Comparison of ENCODE assay signal across 8 cellular contexts in the genomic region with DNA sequence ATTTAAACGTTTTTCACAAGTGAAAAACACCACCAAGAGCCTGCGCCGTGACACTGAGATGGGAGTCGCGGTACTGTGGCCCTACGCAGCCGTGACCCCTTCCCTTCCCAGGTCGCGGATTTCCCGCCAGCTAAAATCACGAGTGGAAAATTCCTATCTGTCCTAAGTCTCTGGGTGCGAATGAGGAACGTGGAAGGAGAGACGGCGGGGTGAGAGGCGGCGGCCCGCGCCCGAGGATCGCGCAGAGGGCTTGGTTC. TPM values are rescaled to one million over a fixed set of nuclear protein-coding genes. Genes with fewer than 3 reads are reported as not detected.
DNase-seq lines count a peak whose midpoint lies in the region; ATAC-seq and TF ChIP-seq lines count a peak whose summit lies in the region.

No MANE protein-coding gene starts in this region.

- H3K4me2 ChIP-seq in mammary epithelial cell (ENCODE audit: insufficient read depth, low read depth, low read length) (peak overlapping the region; percentile 90), mesenchymal stem cell (ENCODE audit: low read length, poor library complexity, severe bottlenecking) (peak overlapping the region; percentile 75)

- peak overlapping the region; percentile 89 for H2AFZ ChIP-seq in mammary epithelial cell (ENCODE audit: low read depth, low read length)
- H2AFZ ChIP-seq in mesenchymal stem cell (ENCODE audit: low read depth, low read length) = peak overlapping the region; percentile 99

- H2BK12ac ChIP-seq in mesenchymal stem cell (ENCODE audit: low read length in 2 of 2) = no peak overlapping the region

- no peak overlapping the region for H2BK15ac ChIP-seq in mesenchymal stem cell (ENCODE audit: low read depth, poor library complexity, severe bottlenecking)

- no peaks in the 10 kb centered on the region for H3K27me3 ChIP-seq in HL-60 (ENCODE audit: insufficient read depth, poor library complexity, severe bottlenecking)
- H3K27me3 ChIP-seq in mammary epithelial cell (ENCODE audit: insufficient read depth, low read length) = no peaks in the 10 kb centered on the region
- H3K27me3 ChIP-seq in mesenchymal stem cell (ENCODE audit: control insufficient read depth in 1 of 2, insufficient read depth in 1 of 2, low read length in 2 of 2) = no peaks in the 10 kb centered on the region

- peak overlapping the region; percentile 51 for H2BK5ac ChIP-seq in mesenchymal stem cell (ENCODE audit: low read depth, low read length, poor library complexity, severe bottlenecking)

- CTCF ChIA-PET in mammary epithelial cell (lab: Charles Lee; ENCODE audit: low non-redundant PET) = no interaction called here

- H3K27ac ChIP-seq in HL-60 (replicated peaks) (peak overlapping the region; percentile 99), mammary epithelial cell (ENCODE audit: insufficient read depth, low read depth, low read length) (peak overlapping the region; percentile 97), mesenchymal stem cell (ENCODE audit: low read length, poor library complexity, severe bottlenecking) (peak overlapping the region; percentile 99), urinary bladder (ENCODE audit: low read depth) (peak overlapping the region; percentile 95)

- no peak for DNase-seq in AG10803 (ENCODE audit: low read depth)
- DNase-seq in HL-60 (ENCODE audit: low read depth in 1 of 2, low spot score in 1 of 2) = no peak
- peak; percentile 28 for DNase-seq in mammary epithelial cell
- DNase-seq in mesenchymal stem cell = no peak
- DNase-seq in erythroblast (lab: John Stamatoyannopoulos, UW) = no peak
- DNase-seq in ACHN = no peak

- peak overlapping the region; percentile 64 for H2AK5ac ChIP-seq in mesenchymal stem cell (ENCODE audit: low read length, severe bottlenecking)

- ATAC-seq in GM19397 (IDR thresholded peaks at IDR 0.05; ENCODE audit: unreplicated experiment) = peak; percentile 12

- BruUV-seq in mammary epithelial cell (replicated peaks; lab: Mats Ljungman, UMichigan) = TSS peak; percentile 49

- dilution Hi-C loops in mammary epithelial cell (cut with HindIII; ENCODE audit: low sequenced_read_pairs) = no loop called here

- H3K9ac ChIP-seq in mammary epithelial cell (ENCODE audit: insufficient read depth, low read length) (peak overlapping the region; percentile 100), mesenchymal stem cell (ENCODE audit: low read length) (peak overlapping the region; percentile 97)

- H3K4me1 ChIP-seq in mammary epithelial cell (ENCODE audit: insufficient read depth, low read length) (peaks cover 23% of the 10 kb centered on the region), mesenchymal stem cell (ENCODE audit: control insufficient read depth, insufficient read depth, low read depth, low read length) (peaks cover 7% of the 10 kb centered on the region), urinary bladder (ENCODE audit: insufficient read depth) (peaks cover 2% of the 10 kb centered on the region)

- H2BK120ac ChIP-seq in mesenchymal stem cell (ENCODE audit: low read depth, low read length) = no peak overlapping the region

- H4K20me1 ChIP-seq in mammary epithelial cell (ENCODE audit: insufficient read depth, low read length) = no peaks in the 10 kb centered on the region

- H3K14ac ChIP-seq in mesenchymal stem cell (ENCODE audit: low read length in 2 of 2) = peak overlapping the region in 1 of 2 experiments; percentile 93

- peak overlapping the region; percentile 89 for H3K4me3 ChIP-seq in AG10803 (ENCODE audit: low read length)
- H3K4me3 ChIP-seq in HL-60 (replicated peaks; ENCODE audit: insufficient read depth, low read length) = peak overlapping the region; percentile 83
- peak overlapping the region; percentile 92 to 94 (median 93) for H3K4me3 ChIP-seq in mammary epithelial cell (replicated peaks in 1 of 3; ENCODE audit: insufficient read depth in 1 of 3, low read depth in 2 of 3, low read length in 3 of 3)
- H3K4me3 ChIP-seq in mesenchymal stem cell (ENCODE audit: insufficient read depth in 1 of 2, low read depth in 1 of 2, low read length in 2 of 2) = peak overlapping the region; percentile 76 to 90
- H3K4me3 ChIP-seq in urinary bladder (ENCODE audit: low read depth, low read length) = peak overlapping the region; percentile 72

- H3K4ac ChIP-seq in mesenchymal stem cell (ENCODE audit: low read depth in 1 of 2, low read length in 2 of 2) = peak overlapping the region; percentile 83 to 93

- no peaks in the 10 kb centered on the region for H3K9me3 ChIP-seq in mammary epithelial cell (replicated peaks; ENCODE audit: insufficient read depth, low read length)
- H3K9me3 ChIP-seq in mesenchymal stem cell (ENCODE audit: control insufficient read depth, low read length) = no peaks in the 10 kb centered on the region

- peak overlapping the region; percentile 82 for H4K8ac ChIP-seq in mesenchymal stem cell (ENCODE audit: low read length)

- peak overlapping the region; percentile 97 for H4K91ac ChIP-seq in mesenchymal stem cell (ENCODE audit: low read length)

- peaks cover 42% of the 10 kb centered on the region for H3K79me2 ChIP-seq in mammary epithelial cell (ENCODE audit: insufficient read depth, low read length)

- 3% methylated on average over 20 of the region's 22 CpGs for WGBS in mammary epithelial cell (ENCODE audit: low coverage, missing lambda C conversion rate)
- under 1% methylated on average over 22 of the region's 22 CpGs for WGBS in mesenchymal stem cell
- under 1% methylated on average over 22 of the region's 22 CpGs for WGBS in urinary bladder

- no peaks in the 10 kb centered on the region for H3K36me3 ChIP-seq in mammary epithelial cell (ENCODE audit: insufficient read depth, low read length)
- peaks cover 0 to 3% of the 10 kb centered on the region in 2 experiments for H3K36me3 ChIP-seq in mesenchymal stem cell (ENCODE audit: control insufficient read depth in 1 of 2, insufficient read depth in 2 of 2, low read depth in 1 of 2, low read length in 2 of 2)
- no peaks in the 10 kb centered on the region for H3K36me3 ChIP-seq in urinary bladder (ENCODE audit: insufficient read depth)

- in situ Hi-C loops in mammary epithelial cell (cut with MboI; ENCODE audit: low sequenced_read_pairs in 2 of 2) (no loop called here), ACHN (cut with HindIII; ENCODE audit: low pct_ligation_motif_present, low pct_unique_long_range_greater_than_20kb, low sequenced_read_pairs) (no loop called here)

- TF ChIP-seq POLR2A in erythroblast (IDR thresholded peaks at IDR 0.05; ENCODE audit: low read length) = no peak

- peak overlapping the region; percentile 88 to 93 for H3K18ac ChIP-seq in mesenchymal stem cell (ENCODE audit: low read depth in 1 of 2, low read length in 2 of 2)

- TF ChIP-seq CTCF in AG10803 (conservative IDR thresholded peaks at IDR 0.05; ENCODE audit: low read length) = no peak
- no peak for TF ChIP-seq CTCF in HL-60 (IDR thresholded peaks at IDR 0.05; ENCODE audit: insufficient read depth, low read length)
- no peak for TF ChIP-seq CTCF in mammary epithelial cell (conservative IDR thresholded peaks at IDR 0.05 in 1 of 2, IDR thresholded peaks at IDR 0.05 in 1 of 2; ENCODE audit: extremely low read depth in 1 of 2, insufficient read depth in 1 of 2, low read depth in 1 of 2, low read length in 2 of 2)

- peak overlapping the region in 1 of 2 experiments; percentile 98 for H3K23ac ChIP-seq in mesenchymal stem cell (ENCODE audit: low read length in 2 of 2)

- intact Hi-C loops in mammary epithelial cell (cut with micrococcal nuclease) = loop anchor here (2.0 to 5.0 kb wide), 2 partner anchors 41 to 198 kb away; no protein-coding TSS in a partner anchor

- H3K79me1 ChIP-seq in mesenchymal stem cell (replicated peaks; ENCODE audit: low read length, poor library complexity, severe bottlenecking) = peaks cover 8% of the 10 kb centered on the region

RNA-seq across cellular contexts. Expression of a gene that starts 0.7 kb away (rescaled TPM):
- total RNA-seq in mammary epithelial cell (10 to 100 TPM in 1 of 2 donors, 1 to 10 TPM in 1; 8.0 to 12.5 TPM), urinary bladder (19.0 TPM)
- polyA plus RNA-seq in mammary epithelial cell (4.8 TPM), urinary bladder (20.9 TPM)
- polyA minus RNA-seq in mammary epithelial cell = not detected
- polyA plus RNA-seq in mesenchymal stem cell (2013, experiment 1 of 2) = 5.0 TPM
- polyA plus RNA-seq in mesenchymal stem cell (2013, experiment 2 of 2) = 6.9 TPM
